Comparison of ENCODE assay signal across 2 cellular contexts in the genomic region with DNA sequence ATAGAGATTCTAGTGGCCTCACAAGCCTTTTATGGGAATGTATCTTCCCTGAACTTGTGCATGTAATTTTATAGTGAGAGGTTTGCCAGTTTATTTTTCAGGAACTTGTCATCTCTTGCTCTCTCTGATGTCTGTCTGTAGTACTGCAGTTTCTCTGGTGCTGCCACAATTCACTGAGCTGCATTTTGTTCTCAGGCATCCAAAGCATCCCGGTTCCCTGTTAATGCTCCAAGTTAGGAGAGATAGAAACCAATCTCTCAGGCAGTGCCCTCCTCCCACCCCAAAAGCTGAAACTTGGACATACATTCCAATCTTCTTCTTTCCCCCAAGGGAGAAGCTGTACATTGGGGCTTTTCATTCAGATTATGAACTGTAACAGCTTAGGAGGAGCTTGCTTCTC.
TF ChIP-seq lines count a peak whose summit lies in the region.

No MANE protein-coding gene starts in this region.

TF ChIP-seq in GM23338, 12 proteins besides CTCF, POLR2A, EP300 and RAD21 (continued from another document):
- TF ChIP-seq ZNF462 (CRISPR knock-in tag; IDR thresholded peaks at IDR 0.05), result no peak
- no peak for TF ChIP-seq ZNF331 (CRISPR knock-in tag; IDR thresholded peaks at IDR 0.05; ENCODE audit: low read depth)
- TF ChIP-seq EZH2 (IDR thresholded peaks at IDR 0.05; ENCODE audit: low read depth, unreplicated experiment), result no peak
- no peak for TF ChIP-seq ETS1 (IDR thresholded peaks at IDR 0.05)
- no peak for TF ChIP-seq REST (IDR thresholded peaks at IDR 0.05; ENCODE audit: unreplicated experiment)
TF ChIP-seq in GM23338: peak in this region for 0.

TF ChIP-seq in WTC11, 78 proteins besides CTCF, POLR2A, EP300 and RAD21 (continued from another document):
- TF ChIP-seq ZNF532 (CRISPR knock-in tag; IDR thresholded peaks at IDR 0.05; ENCODE audit: borderline replicate concordance) (no peak), NFATC4 (CRISPR knock-in tag; IDR thresholded peaks at IDR 0.05) (no peak), E2F1 (CRISPR knock-in tag; IDR thresholded peaks at IDR 0.05) (no peak), RELA (CRISPR knock-in tag; IDR thresholded peaks at IDR 0.05; ENCODE audit: borderline replicate concordance) (no peak), JUN (CRISPR knock-in tag; IDR thresholded peaks at IDR 0.05) (no peak), STAT6 (CRISPR knock-in tag; conservative IDR thresholded peaks at IDR 0.05; ENCODE audit: low read depth) (no peak)
- TF ChIP-seq, protein P1, sequence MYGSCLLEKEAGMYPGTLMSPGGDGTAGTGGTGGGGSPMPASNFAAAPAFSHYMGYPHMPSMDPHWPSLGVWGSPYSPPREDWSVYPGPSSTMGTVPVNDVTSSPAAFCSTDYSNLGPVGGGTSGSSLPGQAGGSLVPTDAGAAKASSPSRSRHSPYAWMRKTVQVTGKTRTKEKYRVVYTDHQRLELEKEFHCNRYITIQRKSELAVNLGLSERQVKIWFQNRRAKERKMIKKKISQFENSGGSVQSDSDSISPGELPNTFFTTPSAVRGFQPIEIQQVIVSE (CRISPR knock-in tag; IDR thresholded peaks at IDR 0.05; ENCODE audit: borderline replicate concordance), result no peak
- TF ChIP-seq, protein P2, sequence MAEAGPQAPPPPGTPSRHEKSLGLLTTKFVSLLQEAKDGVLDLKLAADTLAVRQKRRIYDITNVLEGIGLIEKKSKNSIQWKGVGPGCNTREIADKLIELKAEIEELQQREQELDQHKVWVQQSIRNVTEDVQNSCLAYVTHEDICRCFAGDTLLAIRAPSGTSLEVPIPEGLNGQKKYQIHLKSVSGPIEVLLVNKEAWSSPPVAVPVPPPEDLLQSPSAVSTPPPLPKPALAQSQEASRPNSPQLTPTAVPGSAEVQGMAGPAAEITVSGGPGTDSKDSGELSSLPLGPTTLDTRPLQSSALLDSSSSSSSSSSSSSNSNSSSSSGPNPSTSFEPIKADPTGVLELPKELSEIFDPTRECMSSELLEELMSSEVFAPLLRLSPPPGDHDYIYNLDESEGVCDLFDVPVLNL (CRISPR knock-in tag; IDR thresholded peaks at IDR 0.05; ENCODE audit: borderline replicate concordance, low read depth), result no peak
- TF ChIP-seq, protein P3, sequence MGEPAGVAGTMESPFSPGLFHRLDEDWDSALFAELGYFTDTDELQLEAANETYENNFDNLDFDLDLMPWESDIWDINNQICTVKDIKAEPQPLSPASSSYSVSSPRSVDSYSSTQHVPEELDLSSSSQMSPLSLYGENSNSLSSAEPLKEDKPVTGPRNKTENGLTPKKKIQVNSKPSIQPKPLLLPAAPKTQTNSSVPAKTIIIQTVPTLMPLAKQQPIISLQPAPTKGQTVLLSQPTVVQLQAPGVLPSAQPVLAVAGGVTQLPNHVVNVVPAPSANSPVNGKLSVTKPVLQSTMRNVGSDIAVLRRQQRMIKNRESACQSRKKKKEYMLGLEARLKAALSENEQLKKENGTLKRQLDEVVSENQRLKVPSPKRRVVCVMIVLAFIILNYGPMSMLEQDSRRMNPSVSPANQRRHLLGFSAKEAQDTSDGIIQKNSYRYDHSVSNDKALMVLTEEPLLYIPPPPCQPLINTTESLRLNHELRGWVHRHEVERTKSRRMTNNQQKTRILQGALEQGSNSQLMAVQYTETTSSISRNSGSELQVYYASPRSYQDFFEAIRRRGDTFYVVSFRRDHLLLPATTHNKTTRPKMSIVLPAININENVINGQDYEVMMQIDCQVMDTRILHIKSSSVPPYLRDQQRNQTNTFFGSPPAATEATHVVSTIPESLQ (CRISPR knock-in tag; IDR thresholded peaks at IDR 0.05), result no peak
- TF ChIP-seq, protein P4, sequence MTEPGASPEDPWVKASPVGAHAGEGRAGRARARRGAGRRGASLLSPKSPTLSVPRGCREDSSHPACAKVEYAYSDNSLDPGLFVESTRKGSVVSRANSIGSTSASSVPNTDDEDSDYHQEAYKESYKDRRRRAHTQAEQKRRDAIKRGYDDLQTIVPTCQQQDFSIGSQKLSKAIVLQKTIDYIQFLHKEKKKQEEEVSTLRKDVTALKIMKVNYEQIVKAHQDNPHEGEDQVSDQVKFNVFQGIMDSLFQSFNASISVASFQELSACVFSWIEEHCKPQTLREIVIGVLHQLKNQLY (CRISPR knock-in tag; IDR thresholded peaks at IDR 0.05), result no peak
